ENCODE assay signal across 9 cellular contexts in genomic region chr3:185151959-185152432, GRCh38. TPM values are rescaled to one million over a fixed set of nuclear protein-coding genes. Genes with fewer than 3 reads are reported as not detected.
A peak's percentile ranks its signal among the peaks of the same experiment; 100 is the strongest.
DNase-seq lines count a peak whose midpoint lies in the region; ATAC-seq and TF ChIP-seq lines count a peak whose summit lies in the region.
"Had no signal": no experiment of that assay in that cellular context is flagged by ENCODE, and none has a peak within 500 bp of the region (broad histone marks: within the 10 kb centered on the region; RNA-seq: fewer than 3 reads in every experiment).

No MANE protein-coding gene starts in this region.

- intact Hi-C loops in left ventricle myocardium superior (cut with micrococcal nuclease), result no loop called here

- peak overlapping the region; percentile 27 for H3K4me3 ChIP-seq in retinal pigment epithelial cell (ENCODE audit: low read length)

- in situ Hi-C loops in G401 (cut with HindIII; ENCODE audit: low sequenced_read_pairs), result no loop called here

- TF ChIP-seq CTCF in retinal pigment epithelial cell (conservative IDR thresholded peaks at IDR 0.05; ENCODE audit: low read depth, low read length), result no peak

- ATAC-seq in left ventricle myocardium superior, result no peak
- no peak for ATAC-seq in GM18505 (IDR thresholded peaks at IDR 0.05; ENCODE audit: unreplicated experiment)

- TF ChIP-seq POLR2A in GM18505 (IDR thresholded peaks at IDR 0.05; ENCODE audit: borderline replicate concordance, extremely low read depth, insufficient read depth, insufficient read length), result no peak

- DNase-seq in G401 (ENCODE audit: low spot score) (peak; percentile 55), SW480 (ENCODE audit: low spot score) (peak; percentile 26), left ventricle myocardium superior (peak; percentile 76), retinal pigment epithelial cell (ENCODE audit: low read depth) (no peak), midbrain (lab: John Stamatoyannopoulos, UW) (no peak), DMS153 treated with DMSO at 0.1 percent for 48 hours (lab: John Stamatoyannopoulos, UW; ENCODE audit: unreplicated experiment) (no peak)
- no peak for DNase-seq in stimulated activated CD4-positive, alpha-beta T cell treated with anti-CD3 and anti-CD28 coated beads, Interleukin-15, amount 100 ng/mL, for 24 hours
- DNase-seq: T1000 had no signal

RNA-seq across cellular contexts. Expression of gene C3orf70, which starts 0.9 kb away (rescaled TPM):
- total RNA-seq in G401 (2014; rRNA removed; shearing (Covaris generic)), result 0.06 TPM in 1 of 2 replicates, not detected in the other
- total RNA-seq in left ventricle myocardium superior, result 1.4 TPM

Comparison
In these comparisons a context has a peak if more than half of its experiments do, and no peak if none do; other contexts are left out.
1. DNase-seq: peak in G401 (single experiment), SW480 (single experiment) and left ventricle myocardium superior (single experiment); none in retinal pigment epithelial cell (single experiment), midbrain (single experiment), DMS153 treated with DMSO at 0.1 percent for 48 hours (single experiment) and stimulated activated CD4-positive, alpha-beta T cell treated with anti-CD3 and anti-CD28 coated beads, Interleukin-15, amount 100 ng/mL, for 24 hours (single experiment).